9 cellular contexts compared by ENCODE assay signal in the genomic region with DNA sequence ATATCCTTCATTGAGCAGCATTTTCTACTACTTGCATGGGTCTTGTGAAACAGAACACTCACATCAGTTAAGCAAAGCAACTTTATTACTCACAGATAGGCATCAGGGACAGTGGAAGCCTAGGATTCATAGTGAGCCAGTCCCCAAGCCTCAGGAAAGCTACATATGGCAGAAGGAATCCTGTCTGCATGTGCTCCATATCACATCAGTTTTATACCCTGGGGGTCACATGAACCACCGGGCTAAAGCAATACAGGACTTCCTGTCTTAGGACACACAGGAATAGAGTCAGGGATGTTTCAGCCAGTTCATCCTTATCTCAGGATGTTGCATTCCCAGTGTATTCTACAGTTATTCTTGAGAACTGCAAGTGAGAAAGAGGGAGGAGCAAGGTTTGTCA. TPM values are rescaled to one million over a fixed set of nuclear protein-coding genes. Genes with fewer than 3 reads are reported as not detected.
"Had no signal": no experiment of that assay in that cellular context is flagged by ENCODE, and none has a peak within 500 bp of the region (broad histone marks: within the 10 kb centered on the region; RNA-seq: fewer than 3 reads in every experiment).

No MANE protein-coding gene starts in this region.

- H3K27ac ChIP-seq: HL-60 had no signal

- FAIRE-seq: HepG2, HTR-8/SVneo, K562 had no signal

- H3K4me3 ChIP-seq: K562 had no signal

- DNase-seq: IMR-90, KBM-7 had no signal

RNA-seq across cellular contexts. Expression of a gene that starts 15.1 kb away (rescaled TPM):
- total RNA-seq: HepG2, HT-29, HT1080, IMR-90, K562 had no signal
- polyA plus RNA-seq: HepG2, IgD-negative memory B cell, IMR-90, K562 had no signal
